In genomic region chr3:72288955-72289707, GRCh38 we compare ENCODE assay signal across 9 cellular contexts.
DNase-seq lines count a peak whose midpoint lies in the region; ATAC-seq, FAIRE-seq and TF ChIP-seq lines count a peak whose summit lies in the region.
"Had no signal": no experiment of that assay in that cellular context is flagged by ENCODE, and none has a peak within 500 bp of the region (broad histone marks: within the 10 kb centered on the region; RNA-seq: fewer than 3 reads in every experiment).

No MANE protein-coding gene starts in this region.

- DNase-seq in GM10248 (ENCODE audit: extremely low spot score) (peak; percentile 49), WTC11 (ENCODE audit: low spot score) (no peak), frontal cortex (ENCODE audit: low spot score in 2 of 2) (peak; percentile 33 to 54), pancreas (peak in 3 of 6 donors; percentile 20 to 34 (median 31)), colonic mucosa (no peak), 8988T (no peak)

- H3K4me3 ChIP-seq in pancreas (peak overlapping the region in 2 of 4 donors; percentile 1 to 20), colonic mucosa (no peak overlapping the region)

- H3K9me3 Mint-ChIP-seq in WTC11, result no peaks in the 10 kb centered on the region

- no peak overlapping the region for H3K9ac ChIP-seq in colonic mucosa (ENCODE audit: low read depth in 2 of 2, low read length in 2 of 2)

- H3K27ac ChIP-seq in pancreas, result peak overlapping the region in 3 of 4 donors; percentile 37 to 55 (median 42)
- H3K27ac ChIP-seq in colonic mucosa, result no peak overlapping the region

- POLR2A ChIA-PET in GM10248 (lab: Yijun Ruan, JAX) (no interaction called here), WTC11 (lab: Charles Lee) (interaction anchor here (0.6 kb wide), 1 partner anchor 272 kb away, joined by 3 read pairs; no protein-coding TSS in a partner anchor)

- H3K27me3 ChIP-seq in pancreas (no peaks in the 10 kb centered on the region), colonic mucosa (no peaks in the 10 kb centered on the region)

- H3K36me3 ChIP-seq in pancreas, result no peaks in the 10 kb centered on the region
- H3K36me3 ChIP-seq in colonic mucosa, result no peaks in the 10 kb centered on the region

- H3K27me3 Mint-ChIP-seq in WTC11 (ENCODE audit: low read depth), result no peaks in the 10 kb centered on the region

- no peaks in the 10 kb centered on the region for H3K9me3 ChIP-seq in pancreas
- H3K9me3 ChIP-seq in colonic mucosa, result no peaks in the 10 kb centered on the region

- H3K4me1 ChIP-seq in pancreas, result no peaks in the 10 kb centered on the region
- no peaks in the 10 kb centered on the region for H3K4me1 ChIP-seq in colonic mucosa

- H3K36me3 Mint-ChIP-seq in WTC11, result no peaks in the 10 kb centered on the region

- H3K27ac Mint-ChIP-seq in WTC11, result no peak overlapping the region

- intact Hi-C loops in pancreas (cut with DNase I), result no loop called here
- intact Hi-C loops in colonic mucosa (cut with DNase I), result no loop called here

- no peak for TF ChIP-seq CTCF in GM10248 (IDR thresholded peaks at IDR 0.05; ENCODE audit: control extremely low read depth, extremely low read depth, low read depth, missing control alignments)
- no peak for TF ChIP-seq CTCF in WTC11 (IDR thresholded peaks at IDR 0.05)
- no peak for TF ChIP-seq CTCF in pancreas (IDR thresholded peaks at IDR 0.05)
- no peak for TF ChIP-seq CTCF in colonic mucosa (IDR thresholded peaks at IDR 0.05)

- H3K4me3 Mint-ChIP-seq in WTC11, result no peak overlapping the region

- 38 to 48% methylated on average over 25 of the region's 25 CpGs for WGBS in pancreas, 2 donors

- ATAC-seq in HG03025 (IDR thresholded peaks at IDR 0.05; ENCODE audit: low FRiP score, unreplicated experiment), result peak; percentile 77
- peak; percentile 36 for ATAC-seq in WTC11
- ATAC-seq in pancreas, result peak; percentile 61 to 74 (median 68)
- no peak for ATAC-seq in HG02973 (IDR thresholded peaks at IDR 0.05; ENCODE audit: unreplicated experiment)

- no peak for FAIRE-seq in frontal cortex (lab: Jason Lieb, UNC)
- FAIRE-seq in pancreas (lab: Jason Lieb, UNC), result no peak
- FAIRE-seq: TTC549 had no signal

- H3K4me1 Mint-ChIP-seq in WTC11, result 0 out of 2 replicates have a peak, but pooled peaks cover 3% of the 10 kb centered on the region

- CTCF ChIA-PET in GM10248 (lab: Yijun Ruan, JAX), result interaction anchor here (1.0 to 1.4 kb wide), 3 partner anchors 11 to 414 kb away, joined by 3 to 5 read pairs (median 3); no protein-coding TSS in a partner anchor
- CTCF ChIA-PET in WTC11 (lab: Charles Lee), result no interaction called here

TF ChIP-seq in WTC11, 78 proteins besides CTCF, POLR2A, EP300 and RAD21:
- TF ChIP-seq, protein P1, sequence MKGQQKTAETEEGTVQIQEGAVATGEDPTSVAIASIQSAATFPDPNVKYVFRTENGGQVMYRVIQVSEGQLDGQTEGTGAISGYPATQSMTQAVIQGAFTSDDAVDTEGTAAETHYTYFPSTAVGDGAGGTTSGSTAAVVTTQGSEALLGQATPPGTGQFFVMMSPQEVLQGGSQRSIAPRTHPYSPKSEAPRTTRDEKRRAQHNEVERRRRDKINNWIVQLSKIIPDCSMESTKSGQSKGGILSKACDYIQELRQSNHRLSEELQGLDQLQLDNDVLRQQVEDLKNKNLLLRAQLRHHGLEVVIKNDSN (CRISPR knock-in tag; IDR thresholded peaks at IDR 0.05), result no peak
- TF ChIP-seq JAZF1 (CRISPR knock-in tag; IDR thresholded peaks at IDR 0.05), result no peak
- TF ChIP-seq, protein P2, sequence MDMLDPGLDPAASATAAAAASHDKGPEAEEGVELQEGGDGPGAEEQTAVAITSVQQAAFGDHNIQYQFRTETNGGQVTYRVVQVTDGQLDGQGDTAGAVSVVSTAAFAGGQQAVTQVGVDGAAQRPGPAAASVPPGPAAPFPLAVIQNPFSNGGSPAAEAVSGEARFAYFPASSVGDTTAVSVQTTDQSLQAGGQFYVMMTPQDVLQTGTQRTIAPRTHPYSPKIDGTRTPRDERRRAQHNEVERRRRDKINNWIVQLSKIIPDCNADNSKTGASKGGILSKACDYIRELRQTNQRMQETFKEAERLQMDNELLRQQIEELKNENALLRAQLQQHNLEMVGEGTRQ (CRISPR knock-in tag; IDR thresholded peaks at IDR 0.05), result no peak
- TF ChIP-seq, protein P3, sequence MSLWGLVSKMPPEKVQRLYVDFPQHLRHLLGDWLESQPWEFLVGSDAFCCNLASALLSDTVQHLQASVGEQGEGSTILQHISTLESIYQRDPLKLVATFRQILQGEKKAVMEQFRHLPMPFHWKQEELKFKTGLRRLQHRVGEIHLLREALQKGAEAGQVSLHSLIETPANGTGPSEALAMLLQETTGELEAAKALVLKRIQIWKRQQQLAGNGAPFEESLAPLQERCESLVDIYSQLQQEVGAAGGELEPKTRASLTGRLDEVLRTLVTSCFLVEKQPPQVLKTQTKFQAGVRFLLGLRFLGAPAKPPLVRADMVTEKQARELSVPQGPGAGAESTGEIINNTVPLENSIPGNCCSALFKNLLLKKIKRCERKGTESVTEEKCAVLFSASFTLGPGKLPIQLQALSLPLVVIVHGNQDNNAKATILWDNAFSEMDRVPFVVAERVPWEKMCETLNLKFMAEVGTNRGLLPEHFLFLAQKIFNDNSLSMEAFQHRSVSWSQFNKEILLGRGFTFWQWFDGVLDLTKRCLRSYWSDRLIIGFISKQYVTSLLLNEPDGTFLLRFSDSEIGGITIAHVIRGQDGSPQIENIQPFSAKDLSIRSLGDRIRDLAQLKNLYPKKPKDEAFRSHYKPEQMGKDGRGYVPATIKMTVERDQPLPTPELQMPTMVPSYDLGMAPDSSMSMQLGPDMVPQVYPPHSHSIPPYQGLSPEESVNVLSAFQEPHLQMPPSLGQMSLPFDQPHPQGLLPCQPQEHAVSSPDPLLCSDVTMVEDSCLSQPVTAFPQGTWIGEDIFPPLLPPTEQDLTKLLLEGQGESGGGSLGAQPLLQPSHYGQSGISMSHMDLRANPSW (CRISPR knock-in tag; conservative IDR thresholded peaks at IDR 0.05; ENCODE audit: low read depth), result no peak
- no peak for TF ChIP-seq SMAD4 (CRISPR knock-in tag; IDR thresholded peaks at IDR 0.05)
- TF ChIP-seq, protein P4, sequence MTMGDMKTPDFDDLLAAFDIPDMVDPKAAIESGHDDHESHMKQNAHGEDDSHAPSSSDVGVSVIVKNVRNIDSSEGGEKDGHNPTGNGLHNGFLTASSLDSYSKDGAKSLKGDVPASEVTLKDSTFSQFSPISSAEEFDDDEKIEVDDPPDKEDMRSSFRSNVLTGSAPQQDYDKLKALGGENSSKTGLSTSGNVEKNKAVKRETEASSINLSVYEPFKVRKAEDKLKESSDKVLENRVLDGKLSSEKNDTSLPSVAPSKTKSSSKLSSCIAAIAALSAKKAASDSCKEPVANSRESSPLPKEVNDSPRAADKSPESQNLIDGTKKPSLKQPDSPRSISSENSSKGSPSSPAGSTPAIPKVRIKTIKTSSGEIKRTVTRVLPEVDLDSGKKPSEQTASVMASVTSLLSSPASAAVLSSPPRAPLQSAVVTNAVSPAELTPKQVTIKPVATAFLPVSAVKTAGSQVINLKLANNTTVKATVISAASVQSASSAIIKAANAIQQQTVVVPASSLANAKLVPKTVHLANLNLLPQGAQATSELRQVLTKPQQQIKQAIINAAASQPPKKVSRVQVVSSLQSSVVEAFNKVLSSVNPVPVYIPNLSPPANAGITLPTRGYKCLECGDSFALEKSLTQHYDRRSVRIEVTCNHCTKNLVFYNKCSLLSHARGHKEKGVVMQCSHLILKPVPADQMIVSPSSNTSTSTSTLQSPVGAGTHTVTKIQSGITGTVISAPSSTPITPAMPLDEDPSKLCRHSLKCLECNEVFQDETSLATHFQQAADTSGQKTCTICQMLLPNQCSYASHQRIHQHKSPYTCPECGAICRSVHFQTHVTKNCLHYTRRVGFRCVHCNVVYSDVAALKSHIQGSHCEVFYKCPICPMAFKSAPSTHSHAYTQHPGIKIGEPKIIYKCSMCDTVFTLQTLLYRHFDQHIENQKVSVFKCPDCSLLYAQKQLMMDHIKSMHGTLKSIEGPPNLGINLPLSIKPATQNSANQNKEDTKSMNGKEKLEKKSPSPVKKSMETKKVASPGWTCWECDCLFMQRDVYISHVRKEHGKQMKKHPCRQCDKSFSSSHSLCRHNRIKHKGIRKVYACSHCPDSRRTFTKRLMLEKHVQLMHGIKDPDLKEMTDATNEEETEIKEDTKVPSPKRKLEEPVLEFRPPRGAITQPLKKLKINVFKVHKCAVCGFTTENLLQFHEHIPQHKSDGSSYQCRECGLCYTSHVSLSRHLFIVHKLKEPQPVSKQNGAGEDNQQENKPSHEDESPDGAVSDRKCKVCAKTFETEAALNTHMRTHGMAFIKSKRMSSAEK (CRISPR knock-in tag; IDR thresholded peaks at IDR 0.05; ENCODE audit: borderline replicate concordance), result no peak
- no peak for TF ChIP-seq RORB (CRISPR knock-in tag; IDR thresholded peaks at IDR 0.05)
- TF ChIP-seq SP1 (CRISPR knock-in tag; conservative IDR thresholded peaks at IDR 0.05), result no peak

Comparison
In these comparisons a context has a peak if more than half of its experiments do, and no peak if none do; other contexts are left out.
1. DNase-seq: peak in GM10248 (single experiment) and frontal cortex (2 of 2); none in WTC11 (single experiment), colonic mucosa (single experiment) and 8988T (single experiment).